24 cellular contexts compared by ENCODE assay signal in the genomic region with DNA sequence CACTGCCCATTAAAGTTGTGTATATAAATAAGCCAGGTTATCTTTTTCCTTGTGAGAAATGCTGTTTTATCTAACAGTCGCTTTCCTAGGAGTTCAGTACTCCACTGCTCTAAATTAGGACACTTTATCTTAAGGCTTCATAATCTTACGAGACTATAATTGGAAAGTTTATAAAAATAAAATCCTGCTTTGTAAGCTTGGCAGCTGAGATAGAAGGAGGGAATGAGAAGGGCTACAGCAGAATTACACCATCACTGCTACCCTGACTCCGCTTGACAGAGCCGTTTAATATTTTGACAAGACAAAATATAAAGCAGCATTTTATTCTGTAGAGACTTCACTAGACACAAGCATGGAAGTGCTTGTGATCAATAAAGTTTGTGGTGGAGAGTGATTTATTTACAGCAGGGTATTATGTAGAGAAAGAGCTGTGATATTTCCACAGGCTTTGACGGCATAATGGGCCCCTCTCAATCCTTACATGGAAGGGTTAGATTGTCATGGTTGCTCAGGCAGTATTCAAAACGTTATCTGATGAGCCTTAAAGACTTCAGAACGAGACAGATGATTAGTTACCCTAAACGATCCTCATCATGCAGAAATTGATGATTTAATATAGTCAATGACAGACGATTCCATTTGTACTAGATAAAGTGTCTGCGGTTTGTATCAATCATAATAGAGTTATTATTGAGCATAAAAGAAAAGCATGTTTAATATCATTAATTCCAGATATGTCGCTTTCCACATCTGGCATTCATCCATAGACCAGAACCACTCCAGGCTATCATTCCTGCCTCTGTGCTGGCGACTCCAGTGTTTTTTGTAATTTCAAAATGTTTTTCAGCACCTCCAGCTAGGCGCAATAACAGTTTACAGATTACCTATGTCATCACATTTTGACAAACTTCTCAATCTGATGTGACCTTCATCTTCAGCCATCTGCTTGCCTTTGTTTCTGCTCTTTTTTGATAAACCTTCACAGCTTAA.
"Had no signal": no experiment of that assay in that cellular context is flagged by ENCODE, and none has a peak within 500 bp of the region (broad histone marks: within the 10 kb centered on the region; RNA-seq: fewer than 3 reads in every experiment).

No MANE protein-coding gene starts in this region.

- H3K27me3 Mint-ChIP-seq: activated CD4-positive, alpha-beta memory T cell treated with anti-CD3 and anti-CD28 coated beads for 36 hours; activated CD4-positive, alpha-beta T cell treated with anti-CD3 and anti-CD28 coated beads, Interleukin-2, amount 10 ng/mL, durations not matched to agents 24 days and 14 days; activated naive CD4-positive, alpha-beta T cell treated with anti-CD3 and anti-CD28 coated beads, Interleukin-2, amount 10 ng/mL, durations not matched to agents 7 days and 5 days; activated naive CD8-positive, alpha-beta T cell treated with anti-CD3 and anti-CD28 coated beads, Interleukin-2, amount 10 ng/mL, durations not matched to agents 7 days and 5 days had no signal

- H3K9me3 Mint-ChIP-seq: activated naive CD8-positive, alpha-beta T cell treated with anti-CD3 and anti-CD28 coated beads, Interleukin-2, amount 10 ng/mL, durations not matched to agents 7 days and 5 days had no signal

- H3K36me3 Mint-ChIP-seq: activated naive CD4-positive, alpha-beta T cell treated with anti-CD3 and anti-CD28 coated beads, Interleukin-2, amount 10 ng/mL, durations not matched to agents 7 days and 5 days; activated naive CD8-positive, alpha-beta T cell treated with anti-CD3 and anti-CD28 coated beads, Interleukin-2, amount 10 ng/mL, durations not matched to agents 7 days and 5 days; mesothelial cell of epicardium had no signal

- H3K36me3 ChIP-seq: ascending aorta, spleen, suprapubic skin, tibial nerve, WERI-Rb-1 had no signal

- H3K27ac Mint-ChIP-seq: activated CD4-positive, alpha-beta memory T cell treated with anti-CD3 and anti-CD28 coated beads for 36 hours; activated CD4-positive, alpha-beta T cell treated with anti-CD3 and anti-CD28 coated beads, Interleukin-2, amount 10 ng/mL, durations not matched to agents 24 days and 14 days; activated naive CD4-positive, alpha-beta T cell treated with anti-CD3 and anti-CD28 coated beads, Interleukin-2, amount 10 ng/mL, durations not matched to agents 7 days and 5 days; activated naive CD8-positive, alpha-beta T cell treated with anti-CD3 and anti-CD28 coated beads, Interleukin-2, amount 10 ng/mL, durations not matched to agents 7 days and 5 days; activated T-helper 1 cell treated with anti-CD3 and anti-CD28 coated beads, Interleukin-12 subunit alpha, Interleukin-12 subunit beta, Interleukin-2, Interleukin-4 antibody, amounts not matched to agents 30 ng/mL and 10 ng/mL and 1 ng/mL, durations not matched to agents 14 hours and 24 hours and 36 hours; brain; mesothelial cell of epicardium; naive B cell had no signal

- H3K4me1 ChIP-seq: ascending aorta, spleen, suprapubic skin, tibial nerve had no signal

- H3K4me3 ChIP-seq: spleen, suprapubic skin, tibial nerve had no signal

- H3K27me3 ChIP-seq: ascending aorta, spleen, suprapubic skin, tibial nerve had no signal

- DNase-seq: activated CD4-positive, alpha-beta memory T cell treated with anti-CD3 and anti-CD28 coated beads for 36 hours; activated CD4-positive, alpha-beta T cell treated with anti-CD3 and anti-CD28 coated beads, Interleukin-2, amount 10 ng/mL, durations not matched to agents 24 days and 14 days; activated CD4-positive, CD25-positive, alpha-beta regulatory T cell treated with anti-CD3 and anti-CD28 coated beads, Interleukin-2, amount 50 U/mL, for 72 hours; activated CD8-positive, alpha-beta memory T cell treated with anti-CD3 and anti-CD28 coated beads, Interleukin-2, amount 50 U/mL, for 4 hours; activated effector memory CD4-positive, alpha-beta T cell treated with anti-CD3 and anti-CD28 coated beads, Interleukin-2, amount 50 U/mL, for 16 hours; activated naive CD4-positive, alpha-beta T cell treated with anti-CD3 and anti-CD28 coated beads, Interleukin-2, amount 10 ng/mL, durations not matched to agents 7 days and 5 days; activated naive CD8-positive, alpha-beta T cell treated with anti-CD3 and anti-CD28 coated beads, Interleukin-2, amount 10 ng/mL, durations not matched to agents 7 days and 5 days; activated T-cell treated with anti-CD3 and anti-CD28 coated beads, Interleukin-2, amount 50 U/mL, for 1 hour; caudate nucleus; foreskin fibroblast; head of caudate nucleus; kidney glomerular epithelial cell; mammary epithelial cell; naive B cell; spleen; stimulated activated naive CD4-positive, alpha-beta T cell; T-helper 9 cell; WERI-Rb-1 had no signal

- H3K4me1 Mint-ChIP-seq: activated CD4-positive, alpha-beta T cell treated with anti-CD3 and anti-CD28 coated beads, Interleukin-2, amount 10 ng/mL, durations not matched to agents 24 days and 14 days; activated naive CD4-positive, alpha-beta T cell treated with anti-CD3 and anti-CD28 coated beads, Interleukin-2, amount 10 ng/mL, durations not matched to agents 7 days and 5 days; activated naive CD8-positive, alpha-beta T cell treated with anti-CD3 and anti-CD28 coated beads, Interleukin-2, amount 10 ng/mL, durations not matched to agents 7 days and 5 days; naive B cell had no signal

- H3K4me3 Mint-ChIP-seq: activated CD4-positive, alpha-beta memory T cell treated with anti-CD3 and anti-CD28 coated beads for 36 hours; activated CD4-positive, alpha-beta T cell treated with anti-CD3 and anti-CD28 coated beads, Interleukin-2, amount 10 ng/mL, durations not matched to agents 24 days and 14 days; activated naive CD4-positive, alpha-beta T cell treated with anti-CD3 and anti-CD28 coated beads, Interleukin-2, amount 10 ng/mL, durations not matched to agents 7 days and 5 days; activated naive CD8-positive, alpha-beta T cell treated with anti-CD3 and anti-CD28 coated beads, Interleukin-2, amount 10 ng/mL, durations not matched to agents 7 days and 5 days; activated T-helper 1 cell treated with anti-CD3 and anti-CD28 coated beads, Interleukin-12 subunit alpha, Interleukin-12 subunit beta, Interleukin-2, Interleukin-4 antibody, amounts not matched to agents 30 ng/mL and 10 ng/mL and 1 ng/mL, durations not matched to agents 14 hours and 24 hours and 36 hours; mesothelial cell of epicardium; naive B cell had no signal

- H3K27ac ChIP-seq: ascending aorta, spleen, suprapubic skin, tibial nerve, WERI-Rb-1 had no signal
